ENCODE assay signal across 8 cellular contexts in the genomic region with DNA sequence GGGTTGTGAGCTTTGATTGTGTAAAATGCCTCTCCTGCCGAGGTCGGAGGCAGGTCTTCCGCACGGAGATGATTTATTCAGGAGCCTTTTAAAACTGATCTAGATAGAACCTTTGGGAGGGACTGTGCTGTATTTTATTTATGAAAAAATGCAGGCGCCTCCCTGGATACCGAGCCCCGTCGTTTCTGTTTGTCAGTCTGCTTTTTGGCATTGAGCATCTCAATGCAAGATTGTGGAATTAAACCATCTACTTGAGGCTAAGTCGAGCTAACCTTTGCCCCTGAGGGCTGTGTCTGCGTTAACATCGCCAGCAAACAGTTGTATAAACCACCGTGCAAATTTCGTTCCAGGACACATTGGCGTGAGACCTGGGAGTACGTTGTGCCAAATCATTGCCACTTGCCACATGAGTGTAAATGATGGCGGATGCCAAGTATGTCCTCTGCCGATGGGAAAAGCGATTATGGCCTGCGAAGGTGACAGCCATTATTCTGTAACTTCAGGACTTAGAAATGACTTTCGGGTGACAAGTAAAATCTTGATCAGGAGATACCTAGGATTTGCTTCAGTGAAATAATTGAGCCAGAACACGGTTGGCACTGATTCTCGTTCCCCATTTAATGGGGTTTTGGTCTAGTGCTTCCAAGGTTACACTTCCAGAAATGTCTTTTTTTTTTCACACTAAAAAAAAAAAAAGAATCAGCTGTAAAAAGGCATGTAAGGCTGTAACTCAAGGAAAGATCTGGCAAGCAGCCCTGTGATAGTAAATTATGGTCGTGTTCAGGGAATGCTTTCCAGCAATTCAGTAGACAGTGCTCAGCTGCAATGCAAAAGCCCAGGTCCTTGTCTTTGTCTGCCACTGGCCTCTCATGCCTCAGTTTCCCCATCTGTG. TPM values are rescaled to one million over a fixed set of nuclear protein-coding genes. Genes with fewer than 3 reads are reported as not detected.
A peak's percentile ranks its signal among the peaks of the same experiment; 100 is the strongest.
DNase-seq lines count a peak whose midpoint lies in the region; ATAC-seq and TF ChIP-seq lines count a peak whose summit lies in the region.

No MANE protein-coding gene starts in this region.

- H3K4me1 Mint-ChIP-seq in T-helper 2 cell treated with Interferon-gamma antibody and Interleukin-4, amounts not matched to agents 5 μg/mL and 100 μg/mL, for 36 hours (ENCODE audit: low read depth), result peaks cover 16% of the 10 kb centered on the region

- no peak for TF ChIP-seq CTCF in GM13976 (IDR thresholded peaks at IDR 0.05; ENCODE audit: borderline replicate concordance, control extremely low read depth, extremely low read depth, insufficient read depth, missing control alignments)

- intact Hi-C loops in left colon (cut with DNase I, micrococcal nuclease), result no loop called here

- H3K9me3 ChIP-seq in thymus (ENCODE audit: control insufficient read depth), result no peaks in the 10 kb centered on the region

- H3K9me3 Mint-ChIP-seq in T-helper 2 cell treated with Interferon-gamma antibody and Interleukin-4, amounts not matched to agents 5 μg/mL and 100 μg/mL, for 36 hours, result no peaks in the 10 kb centered on the region

- H3K27ac ChIP-seq in thymus (ENCODE audit: low read depth), result no peak overlapping the region

- peaks cover 33% of the 10 kb centered on the region for H3K36me3 ChIP-seq in thymus (ENCODE audit: control insufficient read depth, insufficient read depth)

- H3K4me1 ChIP-seq in thymus (ENCODE audit: control insufficient read depth, insufficient read depth, low read length), result peaks cover 16% of the 10 kb centered on the region

- in situ Hi-C loops in GM13976 (cut with MboI; ENCODE audit: low sequenced_read_pairs, unreplicated experiment), result no loop called here

- peaks cover 31% of the 10 kb centered on the region for H3K36me3 Mint-ChIP-seq in T-helper 2 cell treated with Interferon-gamma antibody and Interleukin-4, amounts not matched to agents 5 μg/mL and 100 μg/mL, for 36 hours (ENCODE audit: low read depth)

- DNase-seq in T-helper 2 cell treated with Interferon-gamma antibody and Interleukin-4, amounts not matched to agents 5 μg/mL and 100 μg/mL, for 36 hours (ENCODE audit: low spot score), result no peak
- DNase-seq in T-helper 2 cell, result no peak
- peak; percentile 77 for DNase-seq in amniotic epithelial cell (ENCODE audit: low read depth)
- peak; percentile 41 to 45 for DNase-seq in left colon
- DNase-seq in GM13976 (ENCODE audit: low spot score), result no peak
- no peak for DNase-seq in OCI-M2 (lab: John Stamatoyannopoulos, UW; ENCODE audit: unreplicated experiment)

- H3K4me3 Mint-ChIP-seq in T-helper 2 cell treated with Interferon-gamma antibody and Interleukin-4, amounts not matched to agents 5 μg/mL and 100 μg/mL, for 36 hours, result peak overlapping the region; percentile 87

- H3K27me3 Mint-ChIP-seq in T-helper 2 cell treated with Interferon-gamma antibody and Interleukin-4, amounts not matched to agents 5 μg/mL and 100 μg/mL, for 36 hours (ENCODE audit: low read depth), result no peaks in the 10 kb centered on the region

- WGBS in thymus, result 78% methylated on average over 23 of the region's 23 CpGs

- no peaks in the 10 kb centered on the region for H3K27me3 ChIP-seq in thymus (ENCODE audit: control insufficient read depth, insufficient read depth)

- ATAC-seq in left colon (peak; percentile 47), GM21515 (IDR thresholded peaks at IDR 0.05; ENCODE audit: unreplicated experiment) (no peak)

- peak overlapping the region; percentile 79 for H3K27ac Mint-ChIP-seq in T-helper 2 cell treated with Interferon-gamma antibody and Interleukin-4, amounts not matched to agents 5 μg/mL and 100 μg/mL, for 36 hours

- H3K4me3 ChIP-seq in thymus (ENCODE audit: low read length), result peak overlapping the region; percentile 94

RNA-seq across cellular contexts. Expression of a gene that starts 27.5 kb away (rescaled TPM):
- 100 to 1,000 TPM; 141 to 178 TPM for total RNA-seq in left colon
- 61.8 TPM for polyA plus RNA-seq in thymus

RNA-seq across cellular contexts. Expression of a gene that starts 45.1 kb away (rescaled TPM):
- 1 to 10 TPM; 2.3 to 2.5 TPM for total RNA-seq in left colon
- 19.1 TPM for polyA plus RNA-seq in thymus

RNA-seq across cellular contexts. Expression of a gene that starts 51.2 kb away (rescaled TPM):
- total RNA-seq in left colon, result 100 to 1,000 TPM in 1 of 2 donors, 10 to 100 TPM in 1; 82.1 to 106 TPM
- polyA plus RNA-seq in thymus, result 112 TPM

Comparison
In these comparisons a context has a peak if more than half of its experiments do, and no peak if none do; other contexts are left out.
1. DNase-seq: peak in amniotic epithelial cell (single experiment) and left colon (2 of 2); none in T-helper 2 cell treated with Interferon-gamma antibody and Interleukin-4, amounts not matched to agents 5 μg/mL and 100 μg/mL, for 36 hours (single experiment), T-helper 2 cell (0 of 5), GM13976 (single experiment) and OCI-M2 (single experiment).